Comparison of ENCODE assay signal across 1 cellular context in the genomic region with DNA sequence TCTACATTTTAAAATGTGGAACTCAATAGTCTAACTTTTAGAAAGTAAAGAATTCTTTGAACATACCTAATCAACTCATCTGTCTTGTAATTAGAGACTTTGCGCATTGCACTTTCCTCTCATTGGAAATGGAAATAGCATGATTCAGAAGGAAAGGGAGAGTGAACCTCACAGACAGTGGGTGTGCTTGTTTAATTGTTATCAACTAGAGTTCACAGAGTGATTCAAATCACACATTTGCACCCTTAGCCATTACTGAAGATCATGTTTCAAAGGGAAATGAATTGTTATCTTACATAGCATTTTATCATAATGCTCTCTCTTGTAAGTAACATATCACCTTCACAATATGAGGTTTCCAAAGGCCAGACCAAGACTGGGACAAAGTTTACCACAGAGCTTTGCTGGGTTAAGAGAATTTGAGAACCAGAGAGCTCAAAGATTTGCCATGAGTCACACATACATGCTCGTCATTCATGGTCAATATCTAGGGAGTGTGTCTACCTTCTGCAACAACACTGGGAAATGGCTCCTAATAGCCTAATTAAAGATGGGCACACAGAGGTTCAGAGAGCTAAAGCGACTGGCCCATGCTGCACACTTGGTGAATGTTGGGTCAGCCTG.
TF ChIP-seq lines count a peak whose summit lies in the region.

No MANE protein-coding gene starts in this region.

TF ChIP-seq in IMR-90, 13 proteins besides CTCF, POLR2A, EP300 and RAD21:
- TF ChIP-seq FOS (IDR thresholded peaks at IDR 0.05; ENCODE audit: low read depth, low read length) (no peak), NFE2L2 (IDR thresholded peaks at IDR 0.05; ENCODE audit: low read depth, low read length) (no peak), RCOR1 (IDR thresholded peaks at IDR 0.05; ENCODE audit: insufficient replicate concordance, low read length) (no peak), SMC3 (IDR thresholded peaks at IDR 0.05; ENCODE audit: low read depth, low read length) (no peak), MAFK (IDR thresholded peaks at IDR 0.05; ENCODE audit: low read depth, low read length) (no peak), CHD1 (IDR thresholded peaks at IDR 0.05; ENCODE audit: low read depth, low read length) (no peak), MAZ (IDR thresholded peaks at IDR 0.05; ENCODE audit: borderline replicate concordance, low read depth, low read length) (no peak), RFX5 (IDR thresholded peaks at IDR 0.05; ENCODE audit: low read depth, low read length) (no peak), BHLHE40 (IDR thresholded peaks at IDR 0.05; ENCODE audit: low read depth, low read length) (no peak), CEBPB (IDR thresholded peaks at IDR 0.05; ENCODE audit: low read depth, low read length) (no peak), MXI1 (IDR thresholded peaks at IDR 0.05; ENCODE audit: borderline replicate concordance, low read depth, low read length) (no peak)
- TF ChIP-seq, protein P1, sequence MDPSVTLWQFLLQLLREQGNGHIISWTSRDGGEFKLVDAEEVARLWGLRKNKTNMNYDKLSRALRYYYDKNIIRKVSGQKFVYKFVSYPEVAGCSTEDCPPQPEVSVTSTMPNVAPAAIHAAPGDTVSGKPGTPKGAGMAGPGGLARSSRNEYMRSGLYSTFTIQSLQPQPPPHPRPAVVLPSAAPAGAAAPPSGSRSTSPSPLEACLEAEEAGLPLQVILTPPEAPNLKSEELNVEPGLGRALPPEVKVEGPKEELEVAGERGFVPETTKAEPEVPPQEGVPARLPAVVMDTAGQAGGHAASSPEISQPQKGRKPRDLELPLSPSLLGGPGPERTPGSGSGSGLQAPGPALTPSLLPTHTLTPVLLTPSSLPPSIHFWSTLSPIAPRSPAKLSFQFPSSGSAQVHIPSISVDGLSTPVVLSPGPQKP (IDR thresholded peaks at IDR 0.05; ENCODE audit: borderline replicate concordance, low read depth, low read length), result no peak
- TF ChIP-seq, protein P2, sequence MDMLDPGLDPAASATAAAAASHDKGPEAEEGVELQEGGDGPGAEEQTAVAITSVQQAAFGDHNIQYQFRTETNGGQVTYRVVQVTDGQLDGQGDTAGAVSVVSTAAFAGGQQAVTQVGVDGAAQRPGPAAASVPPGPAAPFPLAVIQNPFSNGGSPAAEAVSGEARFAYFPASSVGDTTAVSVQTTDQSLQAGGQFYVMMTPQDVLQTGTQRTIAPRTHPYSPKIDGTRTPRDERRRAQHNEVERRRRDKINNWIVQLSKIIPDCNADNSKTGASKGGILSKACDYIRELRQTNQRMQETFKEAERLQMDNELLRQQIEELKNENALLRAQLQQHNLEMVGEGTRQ (IDR thresholded peaks at IDR 0.05; ENCODE audit: low read depth, low read length), result no peak
